Comparison of ENCODE assay signal across 21 cellular contexts in the genomic region with DNA sequence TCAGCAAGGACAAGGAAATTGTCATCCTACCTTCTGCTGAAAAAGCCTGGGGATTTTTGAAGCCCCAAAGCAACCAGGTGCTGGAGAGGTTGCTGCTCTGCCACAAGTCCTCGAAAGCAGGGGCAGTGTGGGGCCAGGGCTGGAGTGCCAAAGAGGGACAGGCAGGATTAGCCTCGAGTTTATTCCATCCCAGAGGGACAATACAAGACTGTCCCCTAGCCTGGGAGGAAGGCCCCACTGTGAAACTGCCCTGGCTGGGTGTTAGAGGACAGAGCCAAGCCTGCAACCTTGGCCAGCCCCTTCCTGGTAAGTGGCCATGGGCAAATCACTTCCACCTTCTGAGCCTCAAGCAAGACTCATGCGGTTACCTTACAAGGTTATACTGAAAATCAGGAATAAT. TPM values are rescaled to one million over a fixed set of nuclear protein-coding genes. Genes with fewer than 3 reads are reported as not detected.
A peak's percentile ranks its signal among the peaks of the same experiment; 100 is the strongest.
DNase-seq lines count a peak whose midpoint lies in the region; ATAC-seq and TF ChIP-seq lines count a peak whose summit lies in the region.
"Had no signal": no experiment of that assay in that cellular context is flagged by ENCODE, and none has a peak within 500 bp of the region (broad histone marks: within the 10 kb centered on the region; RNA-seq: fewer than 3 reads in every experiment).

No MANE protein-coding gene starts in this region.

- H3K4me3 Mint-ChIP-seq in T-helper 17 cell, result no peak overlapping the region
- H3K4me3 Mint-ChIP-seq: CD8-positive, alpha-beta T cell had no signal

- H3K9me3 ChIP-seq in T-helper 17 cell (ENCODE audit: control insufficient read depth, low read length, poor library complexity, severe bottlenecking) (no peaks in the 10 kb centered on the region), uterus (no peaks in the 10 kb centered on the region)
- H3K9me3 ChIP-seq: BLaER1 had no signal

- H3K4me3 ChIP-seq in uterus, result no peak overlapping the region
- H3K4me3 ChIP-seq: BLaER1, GM23248, PC-9 had no signal

- TF ChIP-seq CTCF in uterus (IDR thresholded peaks at IDR 0.05), result no peak

- no peak for ATAC-seq in left ventricle myocardium superior
- ATAC-seq in T-helper 17 cell, result no peak
- ATAC-seq: CD8-positive, alpha-beta T cell; HepG2 had no signal

- H3K4me1 ChIP-seq in uterus, result peaks cover 3 to 6% of the 10 kb centered on the region in 2 donors

- H3K27me3 ChIP-seq in uterus, result no peaks in the 10 kb centered on the region
- H3K27me3 ChIP-seq: BLaER1 had no signal

- intact Hi-C loops in cardiac septum (cut with DNase I) (no loop called here), left ventricle myocardium superior (cut with micrococcal nuclease) (no loop called here), uterus (cut with DNase I; ENCODE audit: low total_unique reads) (no loop called here)

- peaks cover 3% of the 10 kb centered on the region for H3K36me3 Mint-ChIP-seq in T-helper 17 cell (ENCODE audit: low read depth)
- H3K36me3 Mint-ChIP-seq: CD8-positive, alpha-beta T cell had no signal

- H3K27ac ChIP-seq in uterus, result peak overlapping the region; percentile 40 to 82
- H3K27ac ChIP-seq: BLaER1, GM23248, PC-9 had no signal

- no peaks in the 10 kb centered on the region for H3K36me3 ChIP-seq in uterus
- H3K36me3 ChIP-seq: BLaER1 had no signal

- H3K27ac Mint-ChIP-seq in T-helper 17 cell, result peak overlapping the region; percentile 46
- H3K27ac Mint-ChIP-seq: CD8-positive, alpha-beta T cell had no signal

- TF ChIP-seq POLR2A in uterus (IDR thresholded peaks at IDR 0.05), result no peak

- H3K4me1 Mint-ChIP-seq in T-helper 17 cell, result peaks cover 23% of the 10 kb centered on the region

- DNase-seq in cardiac septum (ENCODE audit: low spot score), result peak; percentile 55
- DNase-seq in left ventricle myocardium superior, result no peak
- DNase-seq in T-helper 17 cell, result no peak
- peak; percentile 58 for DNase-seq in medulla oblongata (ENCODE audit: extremely low spot score)
- no peak for DNase-seq in uterus
- no peak for DNase-seq in mucosa of gallbladder (ENCODE audit: low spot score)
- no peak for DNase-seq in RKO (ENCODE audit: low spot score)
- no peak for DNase-seq in stimulated activated CD4-positive, alpha-beta T cell treated with anti-CD3 and anti-CD28 coated beads, Interleukin-1b, Interleukin-23, amount 100 ng/mL, for 48 hours
- DNase-seq: Calu3; CD8-positive, alpha-beta T cell; DMS53; GM23248; KG1; MV-4-11; NCI-H1694 treated with DMSO at 0.1 percent for 48 hours; NCI-H2227 treated with DMSO at 0.1 percent for 48 hours; NCI-H524; NCI-H82; PC-9 had no signal

- no peaks in the 10 kb centered on the region for H3K27me3 Mint-ChIP-seq in T-helper 17 cell

RNA-seq across cellular contexts. Expression of gene WHRN, which starts 55.1 kb away (rescaled TPM):
- total RNA-seq in cardiac septum (0.35 TPM), left ventricle myocardium superior (0.57 TPM), T-helper 17 cell (10 to 100 TPM; 18.2 to 32.6 TPM), uterus (10 to 100 TPM in 2 of 4 donors, 1 to 10 TPM in 2; 4.0 to 32.3 (median 20.2) TPM), mucosa of gallbladder (9.2 TPM)

Comparison
In these comparisons a context has a peak if more than half of its experiments do, and no peak if none do; other contexts are left out.
1. DNase-seq: peak in cardiac septum (single experiment) and medulla oblongata (single experiment); none in left ventricle myocardium superior (single experiment), T-helper 17 cell (0 of 3), uterus (0 of 2), mucosa of gallbladder (single experiment), RKO (single experiment) and stimulated activated CD4-positive, alpha-beta T cell treated with anti-CD3 and anti-CD28 coated beads, Interleukin-1b, Interleukin-23, amount 100 ng/mL, for 48 hours (single experiment).